ENCODE assay signal across 20 cellular contexts in genomic region chr19:15187026-15188007, GRCh38. TPM values are rescaled to one million over a fixed set of nuclear protein-coding genes. Genes with fewer than 3 reads are reported as not detected.
DNase-seq lines count a peak whose midpoint lies in the region; ATAC-seq and TF ChIP-seq lines count a peak whose summit lies in the region.
"Had no signal": no experiment of that assay in that cellular context is flagged by ENCODE, and none has a peak within 500 bp of the region (broad histone marks: within the 10 kb centered on the region; RNA-seq: fewer than 3 reads in every experiment).

No MANE protein-coding gene starts in this region.

- peaks cover 6% of the 10 kb centered on the region for H4K20me1 ChIP-seq in osteoblast (ENCODE audit: insufficient read depth, low read length)

- H3K27ac Mint-ChIP-seq in activated CD8-positive, alpha-beta T cell treated with anti-CD3 and anti-CD28 coated beads for 36 hours = no peak overlapping the region
- H3K27ac Mint-ChIP-seq: effector memory CD8-positive, alpha-beta T cell; memory B cell had no signal

- no peaks in the 10 kb centered on the region for H3K4me1 Mint-ChIP-seq in activated CD8-positive, alpha-beta T cell treated with anti-CD3 and anti-CD28 coated beads for 36 hours (ENCODE audit: low read depth)
- H3K4me1 Mint-ChIP-seq: immature natural killer cell had no signal

- H3K36me3 Mint-ChIP-seq in activated CD8-positive, alpha-beta T cell treated with anti-CD3 and anti-CD28 coated beads for 36 hours (ENCODE audit: low read depth) = no peaks in the 10 kb centered on the region
- H3K36me3 Mint-ChIP-seq: immature natural killer cell, memory B cell had no signal

- no peak overlapping the region for H2AFZ ChIP-seq in osteoblast (ENCODE audit: low read length)

- no peak for TF ChIP-seq CTCF in heart right ventricle (IDR thresholded peaks at IDR 0.05)
- no peak for TF ChIP-seq CTCF in HEK293 (tag by site-specific recombination; IDR thresholded peaks at IDR 0.05)
- no peak for TF ChIP-seq CTCF in activated CD8-positive, alpha-beta T cell treated with anti-CD3 and anti-CD28 coated beads for 36 hours (IDR thresholded peaks at IDR 0.05)
- no peak for TF ChIP-seq CTCF in osteoblast (IDR thresholded peaks at IDR 0.05; ENCODE audit: extremely low read depth, low read depth, low read length)
- TF ChIP-seq CTCF in omental fat pad (IDR thresholded peaks at IDR 0.05) = no peak

- no peak overlapping the region for H3K4me3 ChIP-seq in heart right ventricle
- no peak overlapping the region for H3K4me3 ChIP-seq in HEK293 (ENCODE audit: low read depth, low read length)
- no peak overlapping the region for H3K4me3 ChIP-seq in osteoblast (ENCODE audit: insufficient read depth, low read length)
- H3K4me3 ChIP-seq: cardiac muscle cell, SK-N-MC, upper lobe of right lung had no signal

- H3K4me2 ChIP-seq in osteoblast (ENCODE audit: insufficient read depth, low read length) = no peak overlapping the region

- H3K4me1 ChIP-seq in heart right ventricle (peaks cover 0 to 6% (median 0%) of the 10 kb centered on the region in 9 donors), HEK293 (ENCODE audit: control insufficient read depth, insufficient read depth, low read length) (no peaks in the 10 kb centered on the region), osteoblast (ENCODE audit: insufficient read depth, low read length) (no peaks in the 10 kb centered on the region)
- H3K4me1 ChIP-seq: upper lobe of right lung had no signal

- H3K27me3 Mint-ChIP-seq in activated CD8-positive, alpha-beta T cell treated with anti-CD3 and anti-CD28 coated beads for 36 hours = peaks cover 6% of the 10 kb centered on the region

- CTCF ChIA-PET in HEK293 (lab: Yijun Ruan, JAX) = interaction anchor here (0.6 kb wide), 1 partner anchor 38 kb away, joined by 3 read pairs; no protein-coding TSS in a partner anchor
- CTCF ChIA-PET in activated CD8-positive, alpha-beta T cell treated with anti-CD3 and anti-CD28 coated beads for 36 hours (lab: Charles Lee) = no interaction called here

- POLR2A ChIA-PET in HEK293 (lab: Yijun Ruan, JAX) = no interaction called here
- POLR2A ChIA-PET in activated CD8-positive, alpha-beta T cell treated with anti-CD3 and anti-CD28 coated beads for 36 hours (lab: Charles Lee) = no interaction called here

- H3K4me3 Mint-ChIP-seq in activated CD8-positive, alpha-beta T cell treated with anti-CD3 and anti-CD28 coated beads for 36 hours = no peak overlapping the region
- H3K4me3 Mint-ChIP-seq: effector memory CD8-positive, alpha-beta T cell; immature natural killer cell; memory B cell had no signal

- H3K27ac ChIP-seq in heart right ventricle (no peak overlapping the region), HEK293 (ENCODE audit: extremely low read depth, low read depth, low read length) (no peak overlapping the region), osteoblast (ENCODE audit: low read depth, low read length) (no peak overlapping the region)
- H3K27ac ChIP-seq: cardiac muscle cell, SK-N-MC, upper lobe of right lung, VCaP had no signal

- intact Hi-C loops in heart right ventricle (cut with DNase I) = no loop called here
- intact Hi-C loops in cardiac septum (cut with DNase I) = no loop called here
- intact Hi-C loops in activated CD8-positive, alpha-beta T cell treated with anti-CD3 and anti-CD28 coated beads for 36 hours (cut with micrococcal nuclease) = no loop called here
- intact Hi-C loops in posterior cingulate gyrus (cut with DNase I) = no loop called here

- peaks cover 0 to 7% (median 1%) of the 10 kb centered on the region in 7 donors for H3K27me3 ChIP-seq in heart right ventricle
- no peaks in the 10 kb centered on the region for H3K27me3 ChIP-seq in osteoblast (ENCODE audit: insufficient read depth, low read length)
- H3K27me3 ChIP-seq: cardiac muscle cell, upper lobe of right lung had no signal

- H3K9me3 ChIP-seq in heart right ventricle (no peaks in the 10 kb centered on the region), HEK293 (ENCODE audit: control insufficient read depth, insufficient read depth, low read depth, low read length) (no peaks in the 10 kb centered on the region), osteoblast (ENCODE audit: low read depth, low read length) (no peaks in the 10 kb centered on the region)
- H3K9me3 ChIP-seq: upper lobe of right lung had no signal

- ATAC-seq in heart right ventricle (peak in 5 of 8 donors; percentile 7 to 42 (median 23)), omental fat pad (ENCODE audit: low FRiP score) (no peak), GM18520 (IDR thresholded peaks at IDR 0.05; ENCODE audit: unreplicated experiment) (no peak)
- ATAC-seq in activated CD8-positive, alpha-beta T cell treated with anti-CD3 and anti-CD28 coated beads for 36 hours = peak; percentile 42
- ATAC-seq: effector memory CD8-positive, alpha-beta T cell; upper lobe of right lung had no signal

- WGBS in heart right ventricle, 2 donors = 94 to 96% methylated on average over 38 of the region's 38 CpGs

- H3K9me3 Mint-ChIP-seq in activated CD8-positive, alpha-beta T cell treated with anti-CD3 and anti-CD28 coated beads for 36 hours = no peaks in the 10 kb centered on the region
- H3K9me3 Mint-ChIP-seq: effector memory CD8-positive, alpha-beta T cell; immature natural killer cell; memory B cell had no signal

- peaks cover 16% of the 10 kb centered on the region for H3K79me2 ChIP-seq in osteoblast (ENCODE audit: insufficient read depth, low read length)

- DNase-seq in heart right ventricle (no peak), cardiac septum (ENCODE audit: low spot score) (no peak), osteoblast (ENCODE audit: insufficient read length, low spot score, missing footprints) (peak; percentile 77), posterior cingulate gyrus (no peak), omental fat pad (ENCODE audit: low spot score) (no peak)
- DNase-seq in activated CD8-positive, alpha-beta T cell treated with anti-CD3 and anti-CD28 coated beads for 36 hours = no peak
- DNase-seq: effector memory CD8-positive, alpha-beta T cell; immature natural killer cell; NCI-H1105; NCI-H2227 treated with DMSO at 0.1 percent for 48 hours; OCI-M1; stimulated activated naive CD4-positive, alpha-beta T cell treated with Interleukin-2 at 50 U/mL for 16 hours; upper lobe of right lung had no signal

- H3K36me3 ChIP-seq in heart right ventricle = peaks cover 0 to 80% (median 0%) of the 10 kb centered on the region in 9 donors
- H3K36me3 ChIP-seq in HEK293 (ENCODE audit: control insufficient read depth in 2 of 2, insufficient read depth in 1 of 2, low read length in 2 of 2) = peaks cover 4 to 75% of the 10 kb centered on the region in 2 experiments; a peak in 2 of 3 replicates
- peaks cover 73% of the 10 kb centered on the region for H3K36me3 ChIP-seq in osteoblast (ENCODE audit: insufficient read depth, low read length)
- H3K36me3 ChIP-seq: upper lobe of right lung had no signal

TF ChIP-seq in HEK293, 187 proteins besides CTCF, POLR2A, EP300 and RAD21:
- TF ChIP-seq RBAK (tag by site-specific recombination; IDR thresholded peaks at IDR 0.05) (no peak), SP2 (tag by site-specific recombination; IDR thresholded peaks at IDR 0.05) (peak; percentile 49)

RNA-seq across cellular contexts. Expression of gene NOTCH3, which starts 13.5 kb away (rescaled TPM):
- total RNA-seq in heart right ventricle (10 to 100 TPM; 21.4 to 45.5 (median 35.3) TPM), cardiac septum (60.0 TPM), osteoblast (49.8 and 51.8 TPM in 2 replicates), omental fat pad (10 to 100 TPM in 3 of 4 donors, 1 to 10 TPM in 1; 6.1 to 82.8 (median 24.4) TPM)
- polyA plus RNA-seq in heart right ventricle = 10 to 100 TPM; 18.7 to 21.9 TPM
- under 1 TPM in 1 of 2 experiments, not detected in 1; 0.16 TPM for total RNA-seq in activated CD8-positive, alpha-beta T cell treated with anti-CD3 and anti-CD28 coated beads for 36 hours
- polyA plus RNA-seq: immature natural killer cell had no signal

RNA-seq across cellular contexts. Expression of gene EPHX3, which starts 44.9 kb away (rescaled TPM):
- under 1 TPM in 5 of 10 donors, not detected in 5; 0.15 to 0.32 (median 0.17) TPM for total RNA-seq in heart right ventricle
- under 1 TPM in 1 of 2 donors, not detected in 1; 0.20 TPM for polyA plus RNA-seq in heart right ventricle
- total RNA-seq in cardiac septum = 0.27 TPM
- not detected for total RNA-seq in activated CD8-positive, alpha-beta T cell treated with anti-CD3 and anti-CD28 coated beads for 36 hours
- 0.29 TPM in 1 of 2 replicates, not detected in the other for total RNA-seq in osteoblast
- total RNA-seq in omental fat pad = under 1 TPM in 1 of 4 donors, not detected in 3; 0.84 TPM
- total RNA-seq: skeletal muscle tissue had no signal
- polyA plus RNA-seq: immature natural killer cell had no signal

Comparison
In these comparisons a context has a peak if more than half of its experiments do, and no peak if none do; other contexts are left out.
1. ATAC-seq: peak in heart right ventricle (5 of 8) and activated CD8-positive, alpha-beta T cell treated with anti-CD3 and anti-CD28 coated beads for 36 hours (single experiment); none in omental fat pad (single experiment) and GM18520 (single experiment).
2. RNA of gene NOTCH3, which starts 13.5 kb away (total RNA-seq): 60.0 TPM in cardiac septum (single experiment), 49.8 to 51.8 TPM in osteoblast, 21.4 to 45.5 TPM in heart right ventricle and 6.1 to 82.8 TPM in omental fat pad; 0.16 TPM in activated CD8-positive, alpha-beta T cell treated with anti-CD3 and anti-CD28 coated beads for 36 hours; every median in the first group is over 4 times any median in the second.